1 cellular context compared by ENCODE assay signal in genomic region chr15:80747317-80748053, GRCh38.
TF ChIP-seq lines count a peak whose summit lies in the region.

No MANE protein-coding gene starts in this region.

TF ChIP-seq in GM23338, 12 proteins besides CTCF, POLR2A, EP300 and RAD21 (continued from another document):
- TF ChIP-seq, protein P1, sequence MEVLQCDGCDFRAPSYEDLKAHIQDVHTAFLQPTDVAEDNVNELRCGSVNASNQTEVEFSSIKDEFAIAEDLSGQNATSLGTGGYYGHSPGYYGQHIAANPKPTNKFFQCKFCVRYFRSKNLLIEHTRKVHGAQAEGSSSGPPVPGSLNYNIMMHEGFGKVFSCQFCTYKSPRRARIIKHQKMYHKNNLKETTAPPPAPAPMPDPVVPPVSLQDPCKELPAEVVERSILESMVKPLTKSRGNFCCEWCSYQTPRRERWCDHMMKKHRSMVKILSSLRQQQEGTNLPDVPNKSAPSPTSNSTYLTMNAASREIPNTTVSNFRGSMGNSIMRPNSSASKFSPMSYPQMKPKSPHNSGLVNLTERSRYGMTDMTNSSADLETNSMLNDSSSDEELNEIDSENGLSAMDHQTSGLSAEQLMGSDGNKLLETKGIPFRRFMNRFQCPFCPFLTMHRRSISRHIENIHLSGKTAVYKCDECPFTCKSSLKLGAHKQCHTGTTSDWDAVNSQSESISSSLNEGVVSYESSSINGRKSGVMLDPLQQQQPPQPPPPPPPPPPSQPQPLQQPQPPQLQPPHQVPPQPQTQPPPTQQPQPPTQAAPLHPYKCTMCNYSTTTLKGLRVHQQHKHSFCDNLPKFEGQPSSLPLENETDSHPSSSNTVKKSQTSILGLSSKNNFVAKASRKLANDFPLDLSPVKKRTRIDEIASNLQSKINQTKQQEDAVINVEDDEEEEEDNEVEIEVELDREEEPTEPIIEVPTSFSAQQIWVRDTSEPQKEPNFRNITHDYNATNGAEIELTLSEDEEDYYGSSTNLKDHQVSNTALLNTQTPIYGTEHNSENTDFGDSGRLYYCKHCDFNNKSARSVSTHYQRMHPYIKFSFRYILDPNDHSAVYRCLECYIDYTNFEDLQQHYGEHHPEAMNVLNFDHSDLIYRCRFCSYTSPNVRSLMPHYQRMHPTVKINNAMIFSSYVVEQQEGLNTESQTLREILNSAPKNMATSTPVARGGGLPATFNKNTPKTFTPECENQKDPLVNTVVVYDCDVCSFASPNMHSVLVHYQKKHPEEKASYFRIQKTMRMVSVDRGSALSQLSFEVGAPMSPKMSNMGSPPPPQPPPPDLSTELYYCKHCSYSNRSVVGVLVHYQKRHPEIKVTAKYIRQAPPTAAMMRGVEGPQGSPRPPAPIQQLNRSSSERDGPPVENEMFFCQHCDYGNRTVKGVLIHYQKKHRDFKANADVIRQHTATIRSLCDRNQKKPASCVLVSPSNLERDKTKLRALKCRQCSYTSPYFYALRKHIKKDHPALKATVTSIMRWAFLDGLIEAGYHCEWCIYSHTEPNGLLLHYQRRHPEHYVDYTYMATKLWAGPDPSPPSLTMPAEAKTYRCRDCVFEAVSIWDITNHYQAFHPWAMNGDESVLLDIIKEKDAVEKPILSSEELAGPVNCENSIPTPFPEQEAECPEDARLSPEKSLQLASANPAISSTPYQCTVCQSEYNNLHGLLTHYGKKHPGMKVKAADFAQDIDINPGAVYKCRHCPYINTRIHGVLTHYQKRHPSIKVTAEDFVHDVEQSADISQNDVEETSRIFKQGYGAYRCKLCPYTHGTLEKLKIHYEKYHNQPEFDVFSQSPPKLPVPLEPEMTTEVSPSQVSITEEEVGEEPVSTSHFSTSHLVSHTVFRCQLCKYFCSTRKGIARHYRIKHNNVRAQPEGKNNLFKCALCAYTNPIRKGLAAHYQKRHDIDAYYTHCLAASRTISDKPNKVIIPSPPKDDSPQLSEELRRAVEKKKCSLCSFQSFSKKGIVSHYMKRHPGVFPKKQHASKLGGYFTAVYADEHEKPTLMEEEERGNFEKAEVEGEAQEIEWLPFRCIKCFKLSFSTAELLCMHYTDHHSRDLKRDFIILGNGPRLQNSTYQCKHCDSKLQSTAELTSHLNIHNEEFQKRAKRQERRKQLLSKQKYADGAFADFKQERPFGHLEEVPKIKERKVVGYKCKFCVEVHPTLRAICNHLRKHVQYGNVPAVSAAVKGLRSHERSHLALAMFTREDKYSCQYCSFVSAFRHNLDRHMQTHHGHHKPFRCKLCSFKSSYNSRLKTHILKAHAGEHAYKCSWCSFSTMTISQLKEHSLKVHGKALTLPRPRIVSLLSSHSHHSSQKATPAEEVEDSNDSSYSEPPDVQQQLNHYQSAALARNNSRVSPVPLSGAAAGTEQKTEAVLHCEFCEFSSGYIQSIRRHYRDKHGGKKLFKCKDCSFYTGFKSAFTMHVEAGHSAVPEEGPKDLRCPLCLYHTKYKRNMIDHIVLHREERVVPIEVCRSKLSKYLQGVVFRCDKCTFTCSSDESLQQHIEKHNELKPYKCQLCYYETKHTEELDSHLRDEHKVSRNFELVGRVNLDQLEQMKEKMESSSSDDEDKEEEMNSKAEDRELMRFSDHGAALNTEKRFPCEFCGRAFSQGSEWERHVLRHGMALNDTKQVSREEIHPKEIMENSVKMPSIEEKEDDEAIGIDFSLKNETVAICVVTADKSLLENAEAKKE (CRISPR knock-in tag; IDR thresholded peaks at IDR 0.05), result no peak
- TF ChIP-seq, protein P2, sequence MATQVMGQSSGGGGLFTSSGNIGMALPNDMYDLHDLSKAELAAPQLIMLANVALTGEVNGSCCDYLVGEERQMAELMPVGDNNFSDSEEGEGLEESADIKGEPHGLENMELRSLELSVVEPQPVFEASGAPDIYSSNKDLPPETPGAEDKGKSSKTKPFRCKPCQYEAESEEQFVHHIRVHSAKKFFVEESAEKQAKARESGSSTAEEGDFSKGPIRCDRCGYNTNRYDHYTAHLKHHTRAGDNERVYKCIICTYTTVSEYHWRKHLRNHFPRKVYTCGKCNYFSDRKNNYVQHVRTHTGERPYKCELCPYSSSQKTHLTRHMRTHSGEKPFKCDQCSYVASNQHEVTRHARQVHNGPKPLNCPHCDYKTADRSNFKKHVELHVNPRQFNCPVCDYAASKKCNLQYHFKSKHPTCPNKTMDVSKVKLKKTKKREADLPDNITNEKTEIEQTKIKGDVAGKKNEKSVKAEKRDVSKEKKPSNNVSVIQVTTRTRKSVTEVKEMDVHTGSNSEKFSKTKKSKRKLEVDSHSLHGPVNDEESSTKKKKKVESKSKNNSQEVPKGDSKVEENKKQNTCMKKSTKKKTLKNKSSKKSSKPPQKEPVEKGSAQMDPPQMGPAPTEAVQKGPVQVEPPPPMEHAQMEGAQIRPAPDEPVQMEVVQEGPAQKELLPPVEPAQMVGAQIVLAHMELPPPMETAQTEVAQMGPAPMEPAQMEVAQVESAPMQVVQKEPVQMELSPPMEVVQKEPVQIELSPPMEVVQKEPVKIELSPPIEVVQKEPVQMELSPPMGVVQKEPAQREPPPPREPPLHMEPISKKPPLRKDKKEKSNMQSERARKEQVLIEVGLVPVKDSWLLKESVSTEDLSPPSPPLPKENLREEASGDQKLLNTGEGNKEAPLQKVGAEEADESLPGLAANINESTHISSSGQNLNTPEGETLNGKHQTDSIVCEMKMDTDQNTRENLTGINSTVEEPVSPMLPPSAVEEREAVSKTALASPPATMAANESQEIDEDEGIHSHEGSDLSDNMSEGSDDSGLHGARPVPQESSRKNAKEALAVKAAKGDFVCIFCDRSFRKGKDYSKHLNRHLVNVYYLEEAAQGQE (IDR thresholded peaks at IDR 0.05; ENCODE audit: unreplicated experiment), result no peak
- no peak for TF ChIP-seq JUNB (IDR thresholded peaks at IDR 0.05; ENCODE audit: unreplicated experiment)
